ENCODE assay signal across 35 cellular contexts in genomic region chr2:161594445-161594844, GRCh38. TPM values are rescaled to one million over a fixed set of nuclear protein-coding genes. Genes with fewer than 3 reads are reported as not detected.
"Had no signal": no experiment of that assay in that cellular context is flagged by ENCODE, and none has a peak within 500 bp of the region (broad histone marks: within the 10 kb centered on the region; RNA-seq: fewer than 3 reads in every experiment).

No MANE protein-coding gene starts in this region.

- H3K36me3 ChIP-seq: adrenal gland, cardiac muscle cell, colonic mucosa, esophagus squamous epithelium, gastroesophageal sphincter, WERI-Rb-1 had no signal

- H3K4me3 ChIP-seq: adrenal gland, body of pancreas, cardiac muscle cell, colonic mucosa, esophagus squamous epithelium, gastroesophageal sphincter had no signal

- H3K9me3 ChIP-seq: adrenal gland, body of pancreas, colonic mucosa, esophagus squamous epithelium, gastroesophageal sphincter had no signal

- ATAC-seq: activated CD4-positive, CD25-positive, alpha-beta regulatory T cell treated with anti-CD3 and anti-CD28 coated beads, Interleukin-2, amount 50 U/mL, for 24 hours; activated CD8-positive, alpha-beta memory T cell treated with anti-CD3 and anti-CD28 coated beads, Interleukin-2, amount 10 ng/mL, durations not matched to agents 7 days and 5 days; activated CD8-positive, alpha-beta T cell treated with anti-CD3 and anti-CD28 coated beads, Interleukin-2, amount 10 ng/mL, durations not matched to agents 7 days and 5 days; activated naive CD8-positive, alpha-beta T cell treated with anti-CD3 and anti-CD28 coated beads, Interleukin-2, amount 50 U/mL, for 24 hours; body of pancreas; gastroesophageal sphincter; T-helper 17 cell had no signal

- H3K27me3 ChIP-seq: adrenal gland, body of pancreas, cardiac muscle cell, colonic mucosa, esophagus squamous epithelium had no signal

- H3K27ac ChIP-seq: adrenal gland, body of pancreas, cardiac muscle cell, colonic mucosa, epithelial cell of prostate, esophagus squamous epithelium, gastroesophageal sphincter, WERI-Rb-1 had no signal

- H3K4me1 ChIP-seq: adrenal gland, body of pancreas, colonic mucosa, esophagus squamous epithelium, gastroesophageal sphincter had no signal

- DNase-seq: activated B cell treated with CpG ODN at 0.5 μM for 24 hours; activated CD4-positive, alpha-beta memory T cell treated with anti-CD3 and anti-CD28 coated beads for 36 hours; activated CD4-positive, alpha-beta T cell treated with anti-CD3 and anti-CD28 coated beads for 48 hours; activated CD8-positive, alpha-beta memory T cell treated with anti-CD3 and anti-CD28 coated beads, Interleukin-2, amount 10 ng/mL, durations not matched to agents 7 days and 5 days; activated CD8-positive, alpha-beta memory T cell treated with anti-CD3 and anti-CD28 coated beads, Interleukin-2, amount 50 U/mL, for 4 hours; activated CD8-positive, alpha-beta T cell treated with anti-CD3 and anti-CD28 coated beads, Interleukin-2, amount 10 ng/mL, durations not matched to agents 7 days and 5 days; activated effector memory CD4-positive, alpha-beta T cell treated with anti-CD3 and anti-CD28 coated beads, Interleukin-2, amount 50 U/mL, for 16 hours; activated naive CD4-positive, alpha-beta T cell treated with anti-CD3 and anti-CD28 coated beads for 36 hours; activated naive CD8-positive, alpha-beta T cell treated with anti-CD3 and anti-CD28 coated beads for 36 hours; activated naive CD8-positive, alpha-beta T cell treated with anti-CD3 and anti-CD28 coated beads, Interleukin-2, amount 50 U/mL, for 24 hours; activated T-cell treated with anti-CD3 and anti-CD28 coated beads, Interleukin-2, amount 50 U/mL, for 1 hour; activated T-cell treated with anti-CD3 and anti-CD28 coated beads, Interleukin-2, amount 50 U/mL, for 48 hours; adrenal gland; amygdala; aorta; body of pancreas; central memory CD4-positive, alpha-beta T cell; cerebellar nuclear complex; colonic mucosa; effector CD8-positive, alpha-beta T cell; esophagus squamous epithelium; foreskin melanocyte; T-helper 1 cell; T-helper 17 cell; T1000; WERI-Rb-1 had no signal

- FAIRE-seq: endometrium, endothelial cell of umbilical vein had no signal

RNA-seq across cellular contexts. Expression of gene SLC4A10, which starts 29.8 kb away (rescaled TPM):
- total RNA-seq: activated B cell treated with CpG ODN at 0.5 μM for 24 hours, cardiac muscle cell, dermis microvascular lymphatic vessel endothelial cell, endothelial cell of umbilical vein, fibroblast of lung, fibroblast of villous mesenchyme had no signal
- polyA plus RNA-seq: cardiac muscle cell, fibroblast of lung had no signal
